ENCODE assay signal across 9 cellular contexts in the genomic region with DNA sequence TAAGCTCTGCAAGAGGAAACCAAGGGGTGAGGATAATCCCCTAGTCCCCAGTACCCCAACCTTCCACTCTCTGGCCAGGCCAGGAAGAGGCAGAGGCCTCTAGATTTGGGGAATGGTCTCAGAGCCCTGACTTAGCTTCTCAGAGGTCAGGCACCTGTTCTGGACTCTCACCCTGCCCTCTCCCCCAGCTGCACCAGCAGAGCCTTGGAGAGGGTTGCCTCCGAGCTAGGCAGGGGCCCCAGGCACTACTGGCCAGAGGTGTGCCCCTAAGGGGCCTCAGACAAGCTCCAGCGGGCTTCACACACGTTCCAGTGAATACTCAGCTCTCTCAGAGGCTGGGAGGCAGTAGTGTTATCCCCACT. TPM values are rescaled to one million over a fixed set of nuclear protein-coding genes. Genes with fewer than 3 reads are reported as not detected.
DNase-seq lines count a peak whose midpoint lies in the region; ATAC-seq and TF ChIP-seq lines count a peak whose summit lies in the region.
"Had no signal": no experiment of that assay in that cellular context is flagged by ENCODE, and none has a peak within 500 bp of the region (broad histone marks: within the 10 kb centered on the region; RNA-seq: fewer than 3 reads in every experiment).

No MANE protein-coding gene starts in this region.

- POLR2A ChIA-PET in activated CD4-positive, alpha-beta T cell treated with anti-CD3 and anti-CD28 coated beads, Interleukin-2, amount 10 ng/mL, durations not matched to agents 7 days and 5 days (lab: Charles Lee): no interaction called here

- CTCF ChIA-PET in activated CD4-positive, alpha-beta T cell treated with anti-CD3 and anti-CD28 coated beads, Interleukin-2, amount 10 ng/mL, durations not matched to agents 7 days and 5 days (lab: Charles Lee): interaction anchor here (0.5 to 1.4 kb wide), 7 partner anchors 8 to 218 kb away, joined by 3 to 4 read pairs (median 3); no protein-coding TSS in a partner anchor

- peak overlapping the region in 2 of 4 donors; percentile 55 to 60 for H3K4me3 ChIP-seq in Peyer's patch

- H3K9me3 ChIP-seq in Peyer's patch: no peaks in the 10 kb centered on the region

- H3K36me3 ChIP-seq in Peyer's patch: no peaks in the 10 kb centered on the region

- TF ChIP-seq CTCF in GM20000 (IDR thresholded peaks at IDR 0.05; ENCODE audit: extremely low read depth, missing control alignments) (no peak), Peyer's patch (IDR thresholded peaks at IDR 0.05) (no peak)

- no peaks in the 10 kb centered on the region for H3K27me3 ChIP-seq in Peyer's patch

- peaks cover 7% of the 10 kb centered on the region for H3K4me1 Mint-ChIP-seq in activated CD4-positive, alpha-beta T cell treated with anti-CD3 and anti-CD28 coated beads, Interleukin-2, amount 10 ng/mL, durations not matched to agents 7 days and 5 days
- H3K4me1 Mint-ChIP-seq in activated naive CD8-positive, alpha-beta T cell treated with anti-CD3 and anti-CD28 coated beads, Interleukin-2, amount 50 U/mL, for 24 hours: peaks cover 3% of the 10 kb centered on the region
- peaks cover 8% of the 10 kb centered on the region for H3K4me1 Mint-ChIP-seq in memory B cell

- no peaks in the 10 kb centered on the region for H3K36me3 Mint-ChIP-seq in activated CD4-positive, alpha-beta T cell treated with anti-CD3 and anti-CD28 coated beads, Interleukin-2, amount 10 ng/mL, durations not matched to agents 7 days and 5 days (ENCODE audit: low read depth)
- no peaks in the 10 kb centered on the region for H3K36me3 Mint-ChIP-seq in activated naive CD8-positive, alpha-beta T cell treated with anti-CD3 and anti-CD28 coated beads, Interleukin-2, amount 50 U/mL, for 24 hours (ENCODE audit: low read depth)
- no peaks in the 10 kb centered on the region for H3K36me3 Mint-ChIP-seq in memory B cell

- H3K27ac Mint-ChIP-seq in activated CD4-positive, alpha-beta T cell treated with anti-CD3 and anti-CD28 coated beads, Interleukin-2, amount 10 ng/mL, durations not matched to agents 7 days and 5 days: no peak overlapping the region
- no peak overlapping the region for H3K27ac Mint-ChIP-seq in activated naive CD8-positive, alpha-beta T cell treated with anti-CD3 and anti-CD28 coated beads, Interleukin-2, amount 50 U/mL, for 24 hours
- peak overlapping the region; percentile 92 for H3K27ac Mint-ChIP-seq in memory B cell

- no peak for DNase-seq in activated CD4-positive, alpha-beta T cell treated with anti-CD3 and anti-CD28 coated beads, Interleukin-2, amount 10 ng/mL, durations not matched to agents 7 days and 5 days
- no peak for DNase-seq in activated CD4-positive, alpha-beta T cell treated with anti-CD3 and anti-CD28 coated beads for 1 hour
- no peak for DNase-seq in activated naive CD8-positive, alpha-beta T cell treated with anti-CD3 and anti-CD28 coated beads, Interleukin-2, amount 50 U/mL, for 24 hours
- DNase-seq in memory B cell (ENCODE audit: low spot score in 2 of 2) (no peak), GM20000 (ENCODE audit: low spot score) (no peak), COLO668 (lab: John Stamatoyannopoulos, UW; ENCODE audit: unreplicated experiment) (no peak), Peyer's patch (no peak)

- peaks cover 33% of the 10 kb centered on the region for H3K27me3 Mint-ChIP-seq in activated CD4-positive, alpha-beta T cell treated with anti-CD3 and anti-CD28 coated beads, Interleukin-2, amount 10 ng/mL, durations not matched to agents 7 days and 5 days
- H3K27me3 Mint-ChIP-seq in activated naive CD8-positive, alpha-beta T cell treated with anti-CD3 and anti-CD28 coated beads, Interleukin-2, amount 50 U/mL, for 24 hours: peaks cover 25% of the 10 kb centered on the region
- peaks cover 15% of the 10 kb centered on the region for H3K27me3 Mint-ChIP-seq in memory B cell

- ATAC-seq in activated naive CD8-positive, alpha-beta T cell treated with anti-CD3 and anti-CD28 coated beads, Interleukin-2, amount 50 U/mL, for 24 hours: no peak
- ATAC-seq in memory B cell (ENCODE audit: low read depth): no peak

- peaks cover 0 to 19% (median 10%) of the 10 kb centered on the region in 4 donors for H3K4me1 ChIP-seq in Peyer's patch

- TF ChIP-seq POLR2A in Peyer's patch (IDR thresholded peaks at IDR 0.05): no peak

- H3K9me3 Mint-ChIP-seq in activated CD4-positive, alpha-beta T cell treated with anti-CD3 and anti-CD28 coated beads, Interleukin-2, amount 10 ng/mL, durations not matched to agents 7 days and 5 days: no peaks in the 10 kb centered on the region
- no peaks in the 10 kb centered on the region for H3K9me3 Mint-ChIP-seq in activated naive CD8-positive, alpha-beta T cell treated with anti-CD3 and anti-CD28 coated beads, Interleukin-2, amount 50 U/mL, for 24 hours
- H3K9me3 Mint-ChIP-seq in memory B cell: no peaks in the 10 kb centered on the region

- H3K4me3 Mint-ChIP-seq in activated CD4-positive, alpha-beta T cell treated with anti-CD3 and anti-CD28 coated beads, Interleukin-2, amount 10 ng/mL, durations not matched to agents 7 days and 5 days: peak overlapping the region; percentile 45
- peak overlapping the region; percentile 34 for H3K4me3 Mint-ChIP-seq in activated naive CD8-positive, alpha-beta T cell treated with anti-CD3 and anti-CD28 coated beads, Interleukin-2, amount 50 U/mL, for 24 hours
- H3K4me3 Mint-ChIP-seq in memory B cell: peak overlapping the region; percentile 79

- H3K27ac ChIP-seq in temporal lobe (ENCODE audit: low read depth, low read length) (peak overlapping the region; percentile 86), Peyer's patch (no peak overlapping the region)

RNA-seq across cellular contexts. Expression of a gene that starts 8.0 kb away (rescaled TPM):
- total RNA-seq in activated CD4-positive, alpha-beta T cell treated with anti-CD3 and anti-CD28 coated beads, Interleukin-2, amount 10 ng/mL, durations not matched to agents 7 days and 5 days: 1 to 10 TPM; 3.2 to 3.9 TPM
- total RNA-seq in temporal lobe (0.25 TPM), Peyer's patch (1 to 10 TPM in 1 of 4 donors, not detected in 3; 4.9 TPM)

RNA-seq across cellular contexts. Expression of a gene that starts 13.6 kb away (rescaled TPM):
- total RNA-seq in activated CD4-positive, alpha-beta T cell treated with anti-CD3 and anti-CD28 coated beads, Interleukin-2, amount 10 ng/mL, durations not matched to agents 7 days and 5 days: under 1 TPM; 0.56 to 0.64 TPM
- total RNA-seq in temporal lobe (75.0 TPM), Peyer's patch (10 to 100 TPM in 1 of 4 donors, 1 to 10 TPM in 3; 1.1 to 17.3 (median 3.3) TPM)

RNA-seq across cellular contexts. Expression of a gene that starts 18.6 kb away (rescaled TPM):
- 10 to 100 TPM; 47.1 to 51.1 TPM for total RNA-seq in activated CD4-positive, alpha-beta T cell treated with anti-CD3 and anti-CD28 coated beads, Interleukin-2, amount 10 ng/mL, durations not matched to agents 7 days and 5 days
- total RNA-seq in temporal lobe (13.0 TPM), Peyer's patch (10 to 100 TPM; 46.2 to 66.8 (median 63.0) TPM)

RNA-seq across cellular contexts. Expression of a gene that starts 23.4 kb away (rescaled TPM):
- under 1 TPM; 0.40 to 0.44 TPM for total RNA-seq in activated CD4-positive, alpha-beta T cell treated with anti-CD3 and anti-CD28 coated beads, Interleukin-2, amount 10 ng/mL, durations not matched to agents 7 days and 5 days
- total RNA-seq in temporal lobe: 0.25 TPM
- total RNA-seq in Peyer's patch: 1 to 10 TPM in 2 of 4 donors, under 1 TPM in 1, not detected in 1; 0.83 to 1.6 (median 1.2) TPM
- total RNA-seq: lung microvascular endothelial cell had no signal

RNA-seq across cellular contexts. Expression of a gene that starts 51.8 kb away (rescaled TPM):
- 10 to 100 TPM; 25.6 to 26.3 TPM for total RNA-seq in activated CD4-positive, alpha-beta T cell treated with anti-CD3 and anti-CD28 coated beads, Interleukin-2, amount 10 ng/mL, durations not matched to agents 7 days and 5 days
- total RNA-seq in temporal lobe (33.9 TPM), Peyer's patch (10 to 100 TPM; 37.7 to 67.6 (median 66.0) TPM)
